In the genomic region with DNA sequence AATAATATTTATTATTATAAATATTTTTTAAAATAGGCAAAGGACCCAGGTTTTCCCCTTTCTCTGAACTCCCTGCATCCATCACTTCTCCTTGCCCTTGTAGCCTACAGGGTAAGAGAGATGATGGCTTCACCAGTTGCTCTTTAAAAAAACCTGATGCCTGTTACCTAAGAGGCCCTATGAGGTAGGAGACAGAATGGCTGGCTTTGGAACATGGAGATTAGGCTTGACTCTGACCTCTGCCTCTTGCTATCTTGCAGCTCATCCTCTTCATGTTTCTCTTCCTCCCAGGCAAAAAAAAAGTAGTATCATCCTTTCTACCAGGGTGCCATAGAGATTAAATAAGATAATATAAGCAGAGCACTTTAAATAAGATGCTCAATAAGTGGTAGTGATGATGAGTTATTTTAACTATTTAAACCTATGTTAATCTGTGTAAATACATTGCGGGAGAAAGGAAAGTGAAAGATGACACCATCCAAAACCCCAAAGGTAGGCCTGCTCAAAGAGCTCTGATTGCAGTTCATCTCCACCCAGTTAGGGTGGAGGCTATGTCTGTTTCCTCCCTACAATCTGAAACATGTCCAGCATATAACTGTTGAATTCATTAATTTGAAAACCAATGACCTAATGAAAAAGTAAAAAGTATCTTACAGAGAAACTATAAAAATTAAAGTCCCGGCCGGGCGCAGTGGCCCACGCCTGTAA, we compare ENCODE assay signal across 20 cellular contexts. TPM values are rescaled to one million over a fixed set of nuclear protein-coding genes. Genes with fewer than 3 reads are reported as not detected.
DNase-seq lines count a peak whose midpoint lies in the region; ATAC-seq, FAIRE-seq and TF ChIP-seq lines count a peak whose summit lies in the region.
"Had no signal": no experiment of that assay in that cellular context is flagged by ENCODE, and none has a peak within 500 bp of the region (broad histone marks: within the 10 kb centered on the region; RNA-seq: fewer than 3 reads in every experiment).

No MANE protein-coding gene starts in this region.

- H3K9me3 Mint-ChIP-seq in natural killer cell treated with Interleukin-12 subunit alpha and Interleukin-12 subunit beta and Interleukin-15 and Interleukin-18, amount 100 ng/mL, for 72 hours, result no peaks in the 10 kb centered on the region
- H3K9me3 Mint-ChIP-seq: CD4-positive, CD25-positive, alpha-beta regulatory T cell; naive B cell had no signal

- peaks cover 19% of the 10 kb centered on the region for H3K4me1 ChIP-seq in RWPE2 (ENCODE audit: insufficient read depth, poor library complexity, severe bottlenecking)
- H3K4me1 ChIP-seq: left ventricle myocardium inferior had no signal

- H3K36me3 ChIP-seq in RWPE2 (ENCODE audit: low read depth), result no peaks in the 10 kb centered on the region
- H3K36me3 ChIP-seq: left ventricle myocardium inferior had no signal

- FAIRE-seq in HTR-8/SVneo (lab: Jason Lieb, UNC), result no peak
- FAIRE-seq: TTC549 had no signal

- no peaks in the 10 kb centered on the region for H3K36me3 Mint-ChIP-seq in natural killer cell treated with Interleukin-12 subunit alpha and Interleukin-12 subunit beta and Interleukin-15 and Interleukin-18, amount 100 ng/mL, for 72 hours
- H3K36me3 Mint-ChIP-seq: CD4-positive, CD25-positive, alpha-beta regulatory T cell; naive B cell had no signal

- H3K27ac ChIP-seq in RWPE2 (ENCODE audit: poor library complexity, severe bottlenecking), result peak overlapping the region; percentile 57
- H3K27ac ChIP-seq: KMS-11, left ventricle myocardium inferior, SK-N-MC had no signal

- no peak overlapping the region for H3K27ac Mint-ChIP-seq in natural killer cell treated with Interleukin-12 subunit alpha and Interleukin-12 subunit beta and Interleukin-15 and Interleukin-18, amount 100 ng/mL, for 72 hours
- H3K27ac Mint-ChIP-seq: CD4-positive, CD25-positive, alpha-beta regulatory T cell; naive B cell had no signal

- no peak overlapping the region for H3K4me3 Mint-ChIP-seq in natural killer cell treated with Interleukin-12 subunit alpha and Interleukin-12 subunit beta and Interleukin-15 and Interleukin-18, amount 100 ng/mL, for 72 hours
- H3K4me3 Mint-ChIP-seq: CD4-positive, CD25-positive, alpha-beta regulatory T cell; naive B cell had no signal

- no peak for TF ChIP-seq CTCF in RWPE2 (IDR thresholded peaks at IDR 0.05; ENCODE audit: poor library complexity, severe bottlenecking)

- H3K4me3 ChIP-seq in RWPE2 (ENCODE audit: severe bottlenecking), result no peak overlapping the region
- H3K4me3 ChIP-seq: left ventricle myocardium inferior, SK-N-MC, testis had no signal

- DNase-seq in RWPE2 (ENCODE audit: low spot score), result no peak
- peak; percentile 14 for DNase-seq in iPS-NIHi7 (ENCODE audit: extremely low spot score)
- DNase-seq in natural killer cell treated with Interleukin-12 subunit alpha and Interleukin-12 subunit beta and Interleukin-15 and Interleukin-18, amount 100 ng/mL, for 72 hours (ENCODE audit: low spot score), result no peak
- no peak for DNase-seq in HTR-8/SVneo (ENCODE audit: insufficient read length, low spot score)
- DNase-seq: activated CD4-positive, CD25-positive, alpha-beta regulatory T cell treated with anti-CD3 and anti-CD28 coated beads, Interleukin-2, amount 50 U/mL, for 72 hours; hypothalamus; left ventricle myocardium inferior; naive B cell; NCI-H1417 treated with DMSO at 0.1 percent for 48 hours; NCI-H524; occipital lobe; stimulated activated naive CD8-positive, alpha-beta T cell treated with anti-CD3 and anti-CD28 coated beads, Interleukin-15, Interleukin-2, amounts not matched to agents 100 U/mL and 50 U/mL, for 24 hours; testis had no signal

- H3K9me3 ChIP-seq in RWPE2 (ENCODE audit: severe bottlenecking), result no peaks in the 10 kb centered on the region
- H3K9me3 ChIP-seq: left ventricle myocardium inferior, testis had no signal

- H3K27me3 Mint-ChIP-seq in natural killer cell treated with Interleukin-12 subunit alpha and Interleukin-12 subunit beta and Interleukin-15 and Interleukin-18, amount 100 ng/mL, for 72 hours, result no peaks in the 10 kb centered on the region
- H3K27me3 Mint-ChIP-seq: CD4-positive, CD25-positive, alpha-beta regulatory T cell; naive B cell had no signal

- no peaks in the 10 kb centered on the region for H3K4me1 Mint-ChIP-seq in natural killer cell treated with Interleukin-12 subunit alpha and Interleukin-12 subunit beta and Interleukin-15 and Interleukin-18, amount 100 ng/mL, for 72 hours (ENCODE audit: low read depth in 2 of 2)
- H3K4me1 Mint-ChIP-seq: CD4-positive, CD25-positive, alpha-beta regulatory T cell; naive B cell had no signal

- ATAC-seq in GM18867 (IDR thresholded peaks at IDR 0.05; ENCODE audit: unreplicated experiment) (peak; percentile 55), GM21529 (IDR thresholded peaks at IDR 0.05; ENCODE audit: unreplicated experiment) (peak; percentile 47), RWPE2 (ENCODE audit: low read depth) (no peak), GM21360 (IDR thresholded peaks at IDR 0.05; ENCODE audit: unreplicated experiment) (no peak)
- no peak for ATAC-seq in natural killer cell treated with Interleukin-12 subunit alpha and Interleukin-12 subunit beta and Interleukin-15 and Interleukin-18, amount 100 ng/mL, for 72 hours
- ATAC-seq: stimulated activated naive CD8-positive, alpha-beta T cell treated with anti-CD3 and anti-CD28 coated beads, Interleukin-15, Interleukin-2, amounts not matched to agents 100 U/mL and 50 U/mL, for 24 hours had no signal

- no peaks in the 10 kb centered on the region for H3K27me3 ChIP-seq in RWPE2 (ENCODE audit: insufficient read depth, poor library complexity, severe bottlenecking)
- H3K27me3 ChIP-seq: testis had no signal

RNA-seq across cellular contexts. Expression of gene RGS2, which starts 51.8 kb away (rescaled TPM):
- total RNA-seq in natural killer cell treated with Interleukin-12 subunit alpha and Interleukin-12 subunit beta and Interleukin-15 and Interleukin-18, amount 100 ng/mL, for 72 hours, result 10 to 100 TPM in 1 of 2 donors, 1 to 10 TPM in 1; 9.6 to 16.5 TPM

Comparison
In these comparisons a context has a peak if more than half of its experiments do, and no peak if none do; other contexts are left out.
1. ATAC-seq: peak in GM18867 (single experiment) and GM21529 (single experiment); none in RWPE2 (single experiment), natural killer cell treated with Interleukin-12 subunit alpha and Interleukin-12 subunit beta and Interleukin-15 and Interleukin-18, amount 100 ng/mL, for 72 hours (0 of 2) and GM21360 (single experiment).